In the genomic region with DNA sequence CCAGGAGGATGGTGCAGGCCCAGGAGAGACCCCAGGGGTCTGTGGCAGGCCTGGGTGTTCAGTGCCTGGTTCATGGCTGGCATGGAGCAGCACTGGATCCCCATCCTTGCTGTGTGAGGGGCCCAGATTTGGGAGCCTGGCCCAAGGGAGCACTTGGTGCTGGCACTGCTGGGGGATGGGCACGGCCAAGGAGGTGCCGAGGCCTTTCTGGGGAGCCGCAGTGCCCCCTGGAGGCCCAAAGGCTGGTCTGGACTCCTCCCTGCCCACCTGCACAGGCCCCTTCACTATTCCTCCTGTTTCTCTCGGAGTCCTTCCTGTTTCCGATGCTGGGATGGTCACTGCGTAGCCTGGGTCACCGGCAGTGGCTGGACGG, we compare ENCODE assay signal across 8 cellular contexts. TPM values are rescaled to one million over a fixed set of nuclear protein-coding genes. Genes with fewer than 3 reads are reported as not detected.
DNase-seq lines count a peak whose midpoint lies in the region; ATAC-seq, FAIRE-seq and TF ChIP-seq lines count a peak whose summit lies in the region.

No MANE protein-coding gene starts in this region.

- TF ChIP-seq CTCF in epithelial cell of proximal tubule (conservative IDR thresholded peaks at IDR 0.05; ENCODE audit: low read depth, low read length) = peak; percentile 50

- DNase-seq in stimulated activated CD4-positive, alpha-beta T cell treated with anti-CD3 and anti-CD28 coated beads, Interleukin-1b, Interleukin-23, amount 100 ng/mL, for 48 hours = peak; percentile 20
- DNase-seq in stimulated activated CD4-positive, alpha-beta T cell treated with anti-CD3 and anti-CD28 coated beads, Interleukin-2, amount 100 ng/mL, for 48 hours = no peak
- peak; percentile 60 for DNase-seq in NCI-H82 (lab: John Stamatoyannopoulos, UW)
- no peak for DNase-seq in epithelial cell of proximal tubule (ENCODE audit: low read depth)
- DNase-seq in urothelium cell line (ENCODE audit: low spot score) = peak; percentile 59
- no peak for DNase-seq in Kasumi-1 (lab: John Stamatoyannopoulos, UW)

- H3K4me3 ChIP-seq in epithelial cell of proximal tubule (ENCODE audit: low read depth, low read length) = no peak overlapping the region

- no peak for FAIRE-seq in urothelium cell line (lab: Jason Lieb, UNC)

- ATAC-seq in HG03280 (IDR thresholded peaks at IDR 0.05; ENCODE audit: unreplicated experiment) = no peak
- ATAC-seq in HG03442 (IDR thresholded peaks at IDR 0.05; ENCODE audit: unreplicated experiment) = no peak

RNA-seq across cellular contexts. Expression of gene LRCOL1, which starts 48.6 kb away (rescaled TPM):
- not detected in 2 replicates for total RNA-seq in epithelial cell of proximal tubule

RNA-seq across cellular contexts. Expression of gene P2RX2, which starts 56.8 kb away (rescaled TPM):
- not detected in 2 replicates for total RNA-seq in epithelial cell of proximal tubule

Comparison
In these comparisons a context has a peak if more than half of its experiments do, and no peak if none do; other contexts are left out.
1. DNase-seq: peak in stimulated activated CD4-positive, alpha-beta T cell treated with anti-CD3 and anti-CD28 coated beads, Interleukin-1b, Interleukin-23, amount 100 ng/mL, for 48 hours (single experiment), NCI-H82 (single experiment) and urothelium cell line (single experiment); none in stimulated activated CD4-positive, alpha-beta T cell treated with anti-CD3 and anti-CD28 coated beads, Interleukin-2, amount 100 ng/mL, for 48 hours (0 of 2), epithelial cell of proximal tubule (single experiment) and Kasumi-1 (0 of 2).